In the genomic region with DNA sequence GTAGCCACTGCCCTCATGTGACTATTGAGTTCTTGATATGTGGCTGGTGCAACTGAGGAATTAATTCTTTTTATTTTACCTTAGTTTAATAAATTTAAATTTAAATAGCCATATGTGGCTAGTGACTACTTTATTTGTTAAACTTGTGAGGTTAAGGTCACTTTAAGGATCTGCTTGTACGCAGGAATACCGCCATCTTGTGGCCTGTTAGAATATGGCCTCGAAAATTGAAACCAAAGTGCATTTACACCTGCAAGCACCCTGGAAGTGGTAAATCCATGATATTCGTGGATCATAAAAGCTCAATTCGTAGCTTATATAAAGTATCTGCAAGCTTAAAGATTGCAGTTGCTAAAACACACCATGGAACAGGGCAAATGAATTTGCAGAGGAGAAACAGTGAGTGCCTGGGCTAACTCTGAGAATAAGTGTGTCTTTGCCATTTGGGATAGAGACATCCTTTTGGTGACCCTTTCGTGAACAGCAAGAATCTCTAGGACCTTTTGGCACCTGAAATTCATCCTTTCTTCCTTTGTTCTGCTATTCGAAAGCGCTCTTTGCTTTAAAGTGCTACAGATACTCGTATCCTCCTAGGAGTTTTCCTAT, we compare ENCODE assay signal across 8 cellular contexts. TPM values are rescaled to one million over a fixed set of nuclear protein-coding genes. Genes with fewer than 3 reads are reported as not detected.
DNase-seq lines count a peak whose midpoint lies in the region; ATAC-seq, FAIRE-seq and TF ChIP-seq lines count a peak whose summit lies in the region.

No MANE protein-coding gene starts in this region.

- FAIRE-seq in GM12892 (lab: Jason Lieb, UNC): peak; percentile 58

- peak; percentile 69 for ATAC-seq in HG03045 (IDR thresholded peaks at IDR 0.05; ENCODE audit: unreplicated experiment)
- ATAC-seq in HG02588 (IDR thresholded peaks at IDR 0.05; ENCODE audit: unreplicated experiment): no peak
- no peak for ATAC-seq in GM19324 (IDR thresholded peaks at IDR 0.05; ENCODE audit: low FRiP score, unreplicated experiment)

- no peak for TF ChIP-seq POLR2A in GM12892 (IDR thresholded peaks at IDR 0.05; ENCODE audit: low read depth, low read length)

- TF ChIP-seq CTCF in cardiac fibroblast (IDR thresholded peaks at IDR 0.05; ENCODE audit: low read depth, low read length): peak; percentile 70

- no peak overlapping the region for H3K4me3 ChIP-seq in cardiac fibroblast (replicated peaks in 1 of 2; ENCODE audit: low read depth in 2 of 2, low read length in 2 of 2)

- peak; percentile 27 for DNase-seq in CMK (ENCODE audit: low read depth)
- DNase-seq in GM12892 (ENCODE audit: insufficient read length): peak; percentile 9
- DNase-seq in NCI-H748 (lab: John Stamatoyannopoulos, UW; ENCODE audit: unreplicated experiment): peak; percentile 63
- peak; percentile 43 to 68 for DNase-seq in cardiac fibroblast (ENCODE audit: low read depth in 2 of 2)
- DNase-seq in medulla oblongata (ENCODE audit: extremely low spot score): peak; percentile 66

RNA-seq across cellular contexts. Expression of a gene that starts 59.9 kb away (rescaled TPM):
- not detected for polyA plus RNA-seq in GM12892 (2012; ENCODE audit: missing spikeins)

Comparison
In these comparisons a context has a peak if more than half of its experiments do, and no peak if none do; other contexts are left out.
1. DNase-seq: peak in every context shown above with its lines; median percentile 66 in medulla oblongata; 63 in NCI-H748; 56 in cardiac fibroblast; 27 in CMK; 9 in GM12892.